Comparison of ENCODE assay signal across 23 cellular contexts in the genomic region with DNA sequence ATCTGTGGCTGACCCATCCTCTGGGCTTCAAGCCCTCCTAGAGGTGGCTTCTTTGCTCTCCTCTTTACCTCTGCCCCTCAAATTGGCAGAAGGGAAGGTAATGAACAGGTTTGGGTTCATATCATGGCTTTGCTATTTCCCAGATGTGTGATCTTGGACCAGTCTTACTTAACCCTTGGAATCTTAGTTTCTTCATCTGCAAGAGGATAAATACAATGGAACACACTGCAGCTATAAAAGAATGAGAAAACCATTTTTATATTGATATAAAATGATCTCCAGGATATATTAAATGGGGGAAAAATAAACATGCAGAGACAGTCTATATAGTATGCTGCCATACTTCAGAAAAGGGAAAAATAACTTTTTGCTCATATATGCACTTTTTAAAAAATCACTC. TPM values are rescaled to one million over a fixed set of nuclear protein-coding genes. Genes with fewer than 3 reads are reported as not detected.
"Had no signal": no experiment of that assay in that cellular context is flagged by ENCODE, and none has a peak within 500 bp of the region (broad histone marks: within the 10 kb centered on the region; RNA-seq: fewer than 3 reads in every experiment).

No MANE protein-coding gene starts in this region.

- H3K27ac Mint-ChIP-seq: naive B cell, nephron had no signal

- H3K4me3 ChIP-seq: dorsolateral prefrontal cortex, heart left ventricle, lung, right atrium auricular region, testis, tibial nerve, upper lobe of right lung, vagina had no signal

- H3K27me3 Mint-ChIP-seq: naive B cell had no signal

- H3K9me3 Mint-ChIP-seq: naive B cell, nephron had no signal

- ATAC-seq: heart left ventricle, left colon, left ventricle myocardium superior, upper lobe of right lung had no signal

- DNase-seq: cortex of kidney; dorsolateral prefrontal cortex; effector CD8-positive, alpha-beta T cell; foreskin melanocyte; heart left ventricle; hippocampal formation; left colon; left ventricle myocardium superior; mesenchymal stem cell; naive B cell; small intestine; stimulated activated CD4-positive, alpha-beta T cell treated with anti-CD3 and anti-CD28 coated beads, Interleukin-2, amount 100 ng/mL, for 48 hours; stimulated activated naive CD4-positive, alpha-beta T cell treated with Interleukin-2 at 50 U/mL for 16 hours; testis; upper lobe of right lung had no signal

- H3K27ac ChIP-seq: heart left ventricle, right atrium auricular region, testis, upper lobe of right lung, vagina had no signal

RNA-seq across cellular contexts. Expression of a gene that starts 9.2 kb away (rescaled TPM):
- total RNA-seq: glomerular endothelial cell, heart left ventricle, kidney epithelial cell, left colon, left ventricle myocardium superior, lung, osteoblast, right atrium auricular region, tibial nerve, upper lobe of right lung, vagina had no signal

RNA-seq across cellular contexts. Expression of a gene that starts 42.0 kb away (rescaled TPM):
- total RNA-seq: right atrium auricular region had no signal
